Comparison of ENCODE assay signal across 1 cellular context in genomic region chr19:12417273-12417672, GRCh38. TPM values are rescaled to one million over a fixed set of nuclear protein-coding genes. Genes with fewer than 3 reads are reported as not detected.
"Had no signal": no experiment of that assay in that cellular context is flagged by ENCODE, and none has a peak within 500 bp of the region (broad histone marks: within the 10 kb centered on the region; RNA-seq: fewer than 3 reads in every experiment).

No MANE protein-coding gene starts in this region.

RNA-seq across cellular contexts. Expression of gene ZNF442, which starts 51.8 kb away (rescaled TPM):
- total RNA-seq: PC-9 had no signal
